Comparison of ENCODE assay signal across 19 cellular contexts in genomic region chr6:37594895-37595294, GRCh38.
DNase-seq lines count a peak whose midpoint lies in the region; ATAC-seq and TF ChIP-seq lines count a peak whose summit lies in the region.
"Had no signal": no experiment of that assay in that cellular context is flagged by ENCODE, and none has a peak within 500 bp of the region (broad histone marks: within the 10 kb centered on the region; RNA-seq: fewer than 3 reads in every experiment).

No MANE protein-coding gene starts in this region.

- H3K4me1 ChIP-seq in BLaER1, result peaks cover 27% of the 10 kb centered on the region
- H3K4me1 ChIP-seq: A549 had no signal

- no peak overlapping the region for H3K27ac ChIP-seq in BLaER1
- H3K27ac ChIP-seq: 22Rv1, A549, HL-60, KMS-11 had no signal

- no peak overlapping the region for H3K27ac Mint-ChIP-seq in WTC11
- peak overlapping the region; percentile 20 for H3K27ac Mint-ChIP-seq in stimulated activated naive B cell treated with anti-CD40 and anti-IgM and Interleukin-4, amounts not matched to agents 10 μg/mL and 1 μg/mL and 100 μg/mL, for 72 hours
- H3K27ac Mint-ChIP-seq: CD8-positive, alpha-beta T cell had no signal

- H3K27me3 ChIP-seq in BLaER1, result no peaks in the 10 kb centered on the region

- TF ChIP-seq CTCF in WTC11 (IDR thresholded peaks at IDR 0.05), result no peak

- no peak overlapping the region for H3K4me3 ChIP-seq in BLaER1
- H3K4me3 ChIP-seq: A549, GM12878 had no signal

- no peaks in the 10 kb centered on the region for H3K9me3 Mint-ChIP-seq in WTC11
- no peaks in the 10 kb centered on the region for H3K9me3 Mint-ChIP-seq in stimulated activated naive B cell treated with anti-CD40 and anti-IgM and Interleukin-4, amounts not matched to agents 10 μg/mL and 1 μg/mL and 100 μg/mL, for 72 hours
- H3K9me3 Mint-ChIP-seq: CD8-positive, alpha-beta T cell had no signal

- CTCF ChIA-PET in WTC11 (lab: Charles Lee), result interaction anchor here (0.6 to 2.3 kb wide), 7 partner anchors 12 to 110 kb away, joined by 3 to 11 read pairs (median 3); no protein-coding TSS in a partner anchor

- no peaks in the 10 kb centered on the region for H3K36me3 Mint-ChIP-seq in WTC11
- H3K36me3 Mint-ChIP-seq in stimulated activated naive B cell treated with anti-CD40 and anti-IgM and Interleukin-4, amounts not matched to agents 10 μg/mL and 1 μg/mL and 100 μg/mL, for 72 hours, result no peaks in the 10 kb centered on the region
- H3K36me3 Mint-ChIP-seq: CD8-positive, alpha-beta T cell had no signal

- no peaks in the 10 kb centered on the region for H3K36me3 ChIP-seq in BLaER1

- H4K20me1 ChIP-seq in BLaER1, result no peaks in the 10 kb centered on the region

- H3K9me3 ChIP-seq in BLaER1, result no peaks in the 10 kb centered on the region
- H3K9me3 ChIP-seq: A549 had no signal

- POLR2A ChIA-PET in WTC11 (lab: Charles Lee), result interaction anchor here (1.8 kb wide), 1 partner anchor 9 kb away, joined by 4 read pairs; no protein-coding TSS in a partner anchor

- H3K9ac ChIP-seq in BLaER1, result no peak overlapping the region
- H3K9ac ChIP-seq: KMS-11 had no signal

- H3K4me3 Mint-ChIP-seq in WTC11, result no peak overlapping the region
- no peak overlapping the region for H3K4me3 Mint-ChIP-seq in stimulated activated naive B cell treated with anti-CD40 and anti-IgM and Interleukin-4, amounts not matched to agents 10 μg/mL and 1 μg/mL and 100 μg/mL, for 72 hours
- H3K4me3 Mint-ChIP-seq: CD8-positive, alpha-beta T cell had no signal

- DNase-seq in NCI-H526 (lab: John Stamatoyannopoulos, UW), result peak; percentile 58 to 71
- DNase-seq in WTC11 (ENCODE audit: low spot score), result no peak
- no peak for DNase-seq in stimulated activated naive B cell treated with anti-CD40 and anti-IgM and Interleukin-4, amounts not matched to agents 10 μg/mL and 1 μg/mL and 100 μg/mL, for 72 hours
- no peak for DNase-seq in DMS153 treated with DMSO at 0.1 percent for 48 hours (lab: John Stamatoyannopoulos, UW; ENCODE audit: unreplicated experiment)
- DNase-seq: AML-193; Calu3; CD8-positive, alpha-beta T cell; DMS53; DND-41; EL; HCEC 1CT had no signal

- H3K27me3 Mint-ChIP-seq in WTC11 (ENCODE audit: low read depth), result no peaks in the 10 kb centered on the region
- H3K27me3 Mint-ChIP-seq in stimulated activated naive B cell treated with anti-CD40 and anti-IgM and Interleukin-4, amounts not matched to agents 10 μg/mL and 1 μg/mL and 100 μg/mL, for 72 hours, result peaks cover 12 to 37% of the 10 kb centered on the region in 2 donors

- peaks cover 18% of the 10 kb centered on the region for H3K4me1 Mint-ChIP-seq in WTC11
- H3K4me1 Mint-ChIP-seq in stimulated activated naive B cell treated with anti-CD40 and anti-IgM and Interleukin-4, amounts not matched to agents 10 μg/mL and 1 μg/mL and 100 μg/mL, for 72 hours, result peaks cover 4 to 12% of the 10 kb centered on the region in 2 donors

- peak overlapping the region; percentile 76 for H3K4me2 ChIP-seq in BLaER1
- H3K4me2 ChIP-seq: A549, KMS-11 had no signal

- peak; percentile 64 for ATAC-seq in WTC11
- ATAC-seq in stimulated activated naive B cell treated with anti-CD40 and anti-IgM and Interleukin-4, amounts not matched to agents 10 μg/mL and 1 μg/mL and 100 μg/mL, for 72 hours (replicated peaks), result no peak
- ATAC-seq in GM21526 (IDR thresholded peaks at IDR 0.05; ENCODE audit: low FRiP score, unreplicated experiment), result no peak
- no peak for ATAC-seq in GM21737 (IDR thresholded peaks at IDR 0.05; ENCODE audit: unreplicated experiment)
- ATAC-seq: A549; CD8-positive, alpha-beta T cell; GM12878 had no signal

TF ChIP-seq in WTC11, 78 proteins besides CTCF, POLR2A, EP300 and RAD21:
- TF ChIP-seq, protein P1, sequence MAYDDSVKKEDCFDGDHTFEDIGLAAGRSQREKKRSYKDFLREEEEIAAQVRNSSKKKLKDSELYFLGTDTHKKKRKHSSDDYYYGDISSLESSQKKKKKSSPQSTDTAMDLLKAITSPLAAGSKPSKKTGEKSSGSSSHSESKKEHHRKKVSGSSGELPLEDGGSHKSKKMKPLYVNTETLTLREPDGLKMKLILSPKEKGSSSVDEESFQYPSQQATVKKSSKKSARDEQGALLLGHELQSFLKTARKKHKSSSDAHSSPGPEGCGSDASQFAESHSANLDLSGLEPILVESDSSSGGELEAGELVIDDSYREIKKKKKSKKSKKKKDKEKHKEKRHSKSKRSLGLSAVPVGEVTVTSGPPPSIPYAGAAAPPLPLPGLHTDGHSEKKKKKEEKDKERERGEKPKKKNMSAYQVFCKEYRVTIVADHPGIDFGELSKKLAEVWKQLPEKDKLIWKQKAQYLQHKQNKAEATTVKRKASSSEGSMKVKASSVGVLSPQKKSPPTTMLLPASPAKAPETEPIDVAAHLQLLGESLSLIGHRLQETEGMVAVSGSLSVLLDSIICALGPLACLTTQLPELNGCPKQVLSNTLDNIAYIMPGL (CRISPR knock-in tag; IDR thresholded peaks at IDR 0.05), result no peak
- TF ChIP-seq FOXJ3 (CRISPR knock-in tag; IDR thresholded peaks at IDR 0.05; ENCODE audit: borderline replicate concordance), result no peak
- TF ChIP-seq RORB (CRISPR knock-in tag; IDR thresholded peaks at IDR 0.05), result no peak
- no peak for TF ChIP-seq ETV6 (CRISPR knock-in tag; IDR thresholded peaks at IDR 0.05)

Comparison
In these comparisons a context has a peak if more than half of its experiments do, and no peak if none do; other contexts are left out.
1. DNase-seq: peak in NCI-H526 (2 of 2); none in WTC11 (single experiment), stimulated activated naive B cell treated with anti-CD40 and anti-IgM and Interleukin-4, amounts not matched to agents 10 μg/mL and 1 μg/mL and 100 μg/mL, for 72 hours (single experiment) and DMS153 treated with DMSO at 0.1 percent for 48 hours (single experiment).